1 cellular context compared by ENCODE assay signal in genomic region chr3:40463579-40463978, GRCh38.
TF ChIP-seq lines count a peak whose summit lies in the region.

No MANE protein-coding gene starts in this region.

TF ChIP-seq in GM23338, 12 proteins besides CTCF, POLR2A, EP300 and RAD21 (continued from another document):
- TF ChIP-seq ZNF462 (CRISPR knock-in tag; IDR thresholded peaks at IDR 0.05) (no peak), EZH2phosphoT487 (IDR thresholded peaks at IDR 0.05; ENCODE audit: unreplicated experiment) (no peak), REST (IDR thresholded peaks at IDR 0.05; ENCODE audit: unreplicated experiment) (no peak), ETS1 (IDR thresholded peaks at IDR 0.05) (no peak)
TF ChIP-seq in GM23338: peak in this region for 0.
